In genomic region chr5:139481580-139482049, GRCh38 we compare ENCODE assay signal across 9 cellular contexts. TPM values are rescaled to one million over a fixed set of nuclear protein-coding genes. Genes with fewer than 3 reads are reported as not detected.
A peak's percentile ranks its signal among the peaks of the same experiment; 100 is the strongest.
DNase-seq lines count a peak whose midpoint lies in the region; ATAC-seq, FAIRE-seq and TF ChIP-seq lines count a peak whose summit lies in the region.
"Had no signal": no experiment of that assay in that cellular context is flagged by ENCODE, and none has a peak within 500 bp of the region (broad histone marks: within the 10 kb centered on the region; RNA-seq: fewer than 3 reads in every experiment).

No MANE protein-coding gene starts in this region.

- ATAC-seq in GM21529 (IDR thresholded peaks at IDR 0.05; ENCODE audit: unreplicated experiment): no peak

- FAIRE-seq in frontal cortex (lab: Jason Lieb, UNC): no peak
- FAIRE-seq: colon had no signal

- H3K9ac ChIP-seq in mucosa of stomach (ENCODE audit: low read length): peak overlapping the region; percentile 52

- no peak for TF ChIP-seq POLR2A in NB4 (IDR thresholded peaks at IDR 0.05; ENCODE audit: extremely low read depth, insufficient read length)

- no peaks in the 10 kb centered on the region for H3K9me3 Mint-ChIP-seq in activated T-cell treated with anti-CD3 and anti-CD28 coated beads, Interleukin-2, amount 50 U/mL, for 24 hours

- no peaks in the 10 kb centered on the region for H3K27me3 ChIP-seq in mucosa of stomach (ENCODE audit: control insufficient read depth, insufficient read depth, low read length)

- H3K4me3 ChIP-seq in NB4 (ENCODE audit: low read depth, low read length) (peak overlapping the region; percentile 75), mucosa of stomach (ENCODE audit: low read length) (peak overlapping the region; percentile 2)

- H3K27ac ChIP-seq in cingulate gyrus (ENCODE audit: low read depth, low read length): peak overlapping the region; percentile 62

- H3K36me3 Mint-ChIP-seq in activated T-cell treated with anti-CD3 and anti-CD28 coated beads, Interleukin-2, amount 50 U/mL, for 24 hours (ENCODE audit: low read depth): peaks cover 52% of the 10 kb centered on the region

- no peak for DNase-seq in activated T-cell treated with anti-CD3 and anti-CD28 coated beads, Interleukin-2, amount 50 U/mL, for 24 hours
- DNase-seq in activated T-cell treated with anti-CD3 and anti-CD28 coated beads for 4 hours (no peak), NB4 (ENCODE audit: low read depth) (peak; percentile 66), NCI-H2227 treated with DMSO at 0.1 percent for 48 hours (lab: John Stamatoyannopoulos, UW) (no peak), frontal cortex (ENCODE audit: low spot score in 2 of 2) (no peak)

- peak overlapping the region; percentile 86 for H3K4me3 Mint-ChIP-seq in activated T-cell treated with anti-CD3 and anti-CD28 coated beads, Interleukin-2, amount 50 U/mL, for 24 hours

- peaks cover 24% of the 10 kb centered on the region for H3K4me1 ChIP-seq in mucosa of stomach (ENCODE audit: control insufficient read depth, insufficient read depth, low read length)

- peak overlapping the region; percentile 98 for H3K27ac Mint-ChIP-seq in activated T-cell treated with anti-CD3 and anti-CD28 coated beads, Interleukin-2, amount 50 U/mL, for 24 hours

- H3K4me1 Mint-ChIP-seq in activated T-cell treated with anti-CD3 and anti-CD28 coated beads, Interleukin-2, amount 50 U/mL, for 24 hours (ENCODE audit: low read depth): peaks cover 47% of the 10 kb centered on the region

- no peaks in the 10 kb centered on the region for H3K9me3 ChIP-seq in mucosa of stomach (ENCODE audit: control insufficient read depth, low read length)

- peak; percentile 29 for TF ChIP-seq CTCF in NB4 (IDR thresholded peaks at IDR 0.05; ENCODE audit: low read depth, low read length)

- H3K27me3 Mint-ChIP-seq in activated T-cell treated with anti-CD3 and anti-CD28 coated beads, Interleukin-2, amount 50 U/mL, for 24 hours: no peaks in the 10 kb centered on the region

- H3K36me3 ChIP-seq in mucosa of stomach (ENCODE audit: control insufficient read depth, insufficient read depth, low read length): no peaks in the 10 kb centered on the region

RNA-seq across cellular contexts. Expression of gene STING1, which starts 0.9 kb away (rescaled TPM):
- 3.3 TPM for total RNA-seq in frontal cortex

RNA-seq across cellular contexts. Expression of gene SMIM33, which starts 10.8 kb away (rescaled TPM):
- total RNA-seq in frontal cortex: not detected

RNA-seq across cellular contexts. Expression of gene ECSCR, which starts 19.1 kb away (rescaled TPM):
- 4.9 TPM for total RNA-seq in frontal cortex

RNA-seq across cellular contexts. Expression of gene DNAJC18, which starts 42.3 kb away (rescaled TPM):
- 53.0 TPM for total RNA-seq in frontal cortex
